In genomic region chr11:123381149-123381548, GRCh38 we compare ENCODE assay signal across 13 cellular contexts.
"Had no signal": no experiment of that assay in that cellular context is flagged by ENCODE, and none has a peak within 500 bp of the region (broad histone marks: within the 10 kb centered on the region; RNA-seq: fewer than 3 reads in every experiment).

No MANE protein-coding gene starts in this region.

- H3K27ac Mint-ChIP-seq: activated CD8-positive, alpha-beta memory T cell treated with anti-CD3 and anti-CD28 coated beads, Interleukin-2, amount 10 ng/mL, durations not matched to agents 7 days and 5 days; stimulated activated memory B cell treated with anti-CD40 and anti-IgM and Interleukin-4, amounts not matched to agents 10 μg/mL and 1 μg/mL and 100 μg/mL, for 72 hours had no signal

- H3K27me3 Mint-ChIP-seq: activated CD8-positive, alpha-beta memory T cell treated with anti-CD3 and anti-CD28 coated beads, Interleukin-2, amount 10 ng/mL, durations not matched to agents 7 days and 5 days; naive thymus-derived CD4-positive, alpha-beta T cell; stimulated activated memory B cell treated with anti-CD40 and anti-IgM and Interleukin-4, amounts not matched to agents 10 μg/mL and 1 μg/mL and 100 μg/mL, for 72 hours had no signal

- H3K36me3 ChIP-seq: left lung, tibial artery, vagina had no signal

- H3K4me3 Mint-ChIP-seq: activated T-cell treated with anti-CD3 and anti-CD28 coated beads, Interleukin-2, amount 50 U/mL, for 4 hours; stimulated activated memory B cell treated with anti-CD40 and anti-IgM and Interleukin-4, amounts not matched to agents 10 μg/mL and 1 μg/mL and 100 μg/mL, for 72 hours had no signal

- DNase-seq: activated CD4-positive, alpha-beta T cell treated with anti-CD3 and anti-CD28 coated beads, Interleukin-2, amount 50 U/mL, for 4 hours; activated T-cell treated with anti-CD3 and anti-CD28 coated beads, Interleukin-2, amount 50 U/mL, for 4 hours; amniotic stem cell; kidney; left lung; mammary epithelial cell; mucosa of descending colon; retina; tibial artery had no signal

- H3K36me3 Mint-ChIP-seq: stimulated activated memory B cell treated with anti-CD40 and anti-IgM and Interleukin-4, amounts not matched to agents 10 μg/mL and 1 μg/mL and 100 μg/mL, for 72 hours had no signal

- H3K4me1 ChIP-seq: left lung, tibial artery, vagina had no signal

- ATAC-seq: mucosa of descending colon had no signal

- H3K27ac ChIP-seq: left lung, tibial artery, vagina had no signal

- H3K9me3 Mint-ChIP-seq: activated T-cell treated with anti-CD3 and anti-CD28 coated beads, Interleukin-2, amount 50 U/mL, for 4 hours; naive thymus-derived CD4-positive, alpha-beta T cell; stimulated activated memory B cell treated with anti-CD40 and anti-IgM and Interleukin-4, amounts not matched to agents 10 μg/mL and 1 μg/mL and 100 μg/mL, for 72 hours had no signal

- H3K4me3 ChIP-seq: left lung, mucosa of descending colon, tibial artery, vagina had no signal

- H3K27me3 ChIP-seq: left lung, vagina had no signal
